ENCODE assay signal across 8 cellular contexts in the genomic region with DNA sequence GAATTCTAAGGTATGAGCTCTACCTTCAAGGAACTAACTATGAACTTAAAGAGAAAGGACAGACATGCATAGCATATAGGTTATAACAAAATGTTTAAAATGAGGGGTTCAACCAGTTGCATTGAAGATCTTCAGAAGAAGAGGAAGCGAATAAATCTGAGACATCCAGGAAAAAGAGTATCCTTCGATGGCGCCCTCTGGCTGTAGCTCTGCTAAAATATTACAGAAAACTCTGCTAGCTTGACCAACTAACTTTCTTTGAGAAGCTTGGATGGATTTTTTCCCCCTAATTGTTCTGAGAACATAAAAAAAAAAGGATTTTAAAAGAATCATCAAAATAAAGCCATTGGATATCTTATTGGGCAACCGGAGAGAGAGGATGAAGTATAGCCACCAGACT.
DNase-seq lines count a peak whose midpoint lies in the region; ATAC-seq and TF ChIP-seq lines count a peak whose summit lies in the region.

No MANE protein-coding gene starts in this region.

- ATAC-seq in DND-41 (ENCODE audit: insufficient read depth, low read depth) (no peak), GM19035 (IDR thresholded peaks at IDR 0.05; ENCODE audit: unreplicated experiment) (no peak)

- TF ChIP-seq CTCF in DND-41 (IDR thresholded peaks at IDR 0.05; ENCODE audit: borderline replicate concordance, extremely low read depth, low read length, poor library complexity, severe bottlenecking): peak; percentile 45
- TF ChIP-seq CTCF in cardiac fibroblast (IDR thresholded peaks at IDR 0.05; ENCODE audit: low read depth, low read length): peak; percentile 38
- peak; percentile 35 for TF ChIP-seq CTCF in nephron progenitor cell (IDR thresholded peaks at IDR 0.05)
- TF ChIP-seq CTCF in ascending aorta (IDR thresholded peaks at IDR 0.05): no peak

- H3K79me2 ChIP-seq in DND-41 (ENCODE audit: insufficient read depth, low read length): no peaks in the 10 kb centered on the region

- H3K4me1 ChIP-seq in DND-41 (ENCODE audit: insufficient read depth, low read length) (no peaks in the 10 kb centered on the region), ascending aorta (no peaks in the 10 kb centered on the region)

- H2AFZ ChIP-seq in DND-41 (ENCODE audit: low read depth, low read length): no peak overlapping the region

- peaks cover 10% of the 10 kb centered on the region for H3K4me1 Mint-ChIP-seq in nephron progenitor cell

- H3K27ac ChIP-seq in DND-41 (ENCODE audit: low read length) (no peak overlapping the region), ascending aorta (no peak overlapping the region)

- peak; percentile 26 for DNase-seq in DND-41
- DNase-seq in MG63: peak; percentile 25
- DNase-seq in cardiac fibroblast (ENCODE audit: low read depth in 2 of 2): peak; percentile 49 to 52
- DNase-seq in nephron progenitor cell: no peak
- no peak for DNase-seq in activated gamma-delta T cell (lab: John Stamatoyannopoulos, UW)
- DNase-seq in middle frontal gyrus (ENCODE audit: extremely low spot score, low spot score): no peak
- no peak for DNase-seq in ascending aorta (ENCODE audit: low spot score in 2 of 2)

- no peak overlapping the region for H3K4me2 ChIP-seq in DND-41 (ENCODE audit: insufficient read depth, low read length)

- H3K27me3 ChIP-seq in DND-41 (ENCODE audit: insufficient read depth, low read length, poor library complexity) (no peaks in the 10 kb centered on the region), MG63 (no peaks in the 10 kb centered on the region), ascending aorta (no peaks in the 10 kb centered on the region)

- intact Hi-C loops in ascending aorta (cut with DNase I): loop anchor here (10.0 kb wide), 1 partner anchor 64 kb away; no protein-coding TSS in a partner anchor

- H3K36me3 ChIP-seq in DND-41 (ENCODE audit: insufficient read depth, low read length) (no peaks in the 10 kb centered on the region), MG63 (no peaks in the 10 kb centered on the region), ascending aorta (no peaks in the 10 kb centered on the region)

- no peaks in the 10 kb centered on the region for H3K27me3 Mint-ChIP-seq in nephron progenitor cell (ENCODE audit: low read depth, poor library complexity)

- H4K20me1 ChIP-seq in DND-41 (ENCODE audit: insufficient read depth, low read length): no peaks in the 10 kb centered on the region

- H3K36me3 Mint-ChIP-seq in nephron progenitor cell (ENCODE audit: low read depth): peaks cover 4% of the 10 kb centered on the region

- no peak overlapping the region for H3K4me3 Mint-ChIP-seq in nephron progenitor cell

- H3K27ac Mint-ChIP-seq in nephron progenitor cell: no peak overlapping the region

- H3K9me3 ChIP-seq in DND-41 (ENCODE audit: insufficient read depth, low read length, severe bottlenecking) (no peaks in the 10 kb centered on the region), MG63 (no peaks in the 10 kb centered on the region), ascending aorta (no peaks in the 10 kb centered on the region)

- no peak overlapping the region for H3K9ac ChIP-seq in DND-41 (ENCODE audit: low read depth, low read length)

- no peak overlapping the region for H3K4me3 ChIP-seq in DND-41 (ENCODE audit: low read depth in 1 of 2, low read length in 2 of 2)
- no peak overlapping the region for H3K4me3 ChIP-seq in MG63
- no peak overlapping the region for H3K4me3 ChIP-seq in cardiac fibroblast (replicated peaks in 1 of 2; ENCODE audit: low read depth in 2 of 2, low read length in 2 of 2)
- H3K4me3 ChIP-seq in ascending aorta: no peak overlapping the region

- H3K9me3 Mint-ChIP-seq in nephron progenitor cell: peaks cover 7% of the 10 kb centered on the region

Comparison
In these comparisons a context has a peak if more than half of its experiments do, and no peak if none do; other contexts are left out.
1. DNase-seq: peak in DND-41 (single experiment), MG63 (single experiment) and cardiac fibroblast (2 of 2); none in nephron progenitor cell (single experiment), activated gamma-delta T cell (single experiment), middle frontal gyrus (single experiment) and ascending aorta (0 of 2).
2. CTCF ChIP-seq: peak in DND-41 (single experiment), cardiac fibroblast (single experiment) and nephron progenitor cell (single experiment); none in ascending aorta (0 of 3).